ENCODE assay signal across 21 cellular contexts in genomic region chr4:18754180-18754579, GRCh38.
"Had no signal": no experiment of that assay in that cellular context is flagged by ENCODE, and none has a peak within 500 bp of the region (broad histone marks: within the 10 kb centered on the region; RNA-seq: fewer than 3 reads in every experiment).

No MANE protein-coding gene starts in this region.

- ATAC-seq: activated CD8-positive, alpha-beta T cell treated with anti-CD3 and anti-CD28 coated beads, Interleukin-2, amount 10 ng/mL, durations not matched to agents 7 days and 5 days; effector memory CD8-positive, alpha-beta T cell; gastrocnemius medialis; left lung; naive thymus-derived CD8-positive, alpha-beta T cell; right cardiac atrium; stimulated activated naive CD8-positive, alpha-beta T cell treated with anti-CD3 and anti-CD28 coated beads, Interleukin-15, Interleukin-2, amounts not matched to agents 100 U/mL and 50 U/mL, for 24 hours; T-cell; upper lobe of right lung had no signal

- H3K27ac ChIP-seq: esophagus muscularis mucosa, gastrocnemius medialis, left lung, upper lobe of right lung, WERI-Rb-1 had no signal

- H3K9me3 ChIP-seq: gastrocnemius medialis, upper lobe of right lung had no signal

- H3K4me1 ChIP-seq: esophagus muscularis mucosa, gastrocnemius medialis, left lung, upper lobe of right lung had no signal

- H3K27me3 ChIP-seq: esophagus muscularis mucosa, gastrocnemius medialis, left lung, upper lobe of right lung had no signal

- DNase-seq: activated CD4-positive, alpha-beta T cell treated with anti-CD3 and anti-CD28 coated beads for 1 hour; activated CD4-positive, alpha-beta T cell treated with anti-CD3 and anti-CD28 coated beads, Interleukin-2, amount 50 U/mL, for 1 hour; activated CD8-positive, alpha-beta T cell treated with anti-CD3 and anti-CD28 coated beads, Interleukin-2, amount 10 ng/mL, durations not matched to agents 7 days and 5 days; activated gamma-delta T cell treated with Interleukin-2 at 50 U/mL for 16 hours; activated T-cell treated with anti-CD3 and anti-CD28 coated beads, Interleukin-2, amount 50 U/mL, for 1 hour; aorta; caudate nucleus; effector memory CD8-positive, alpha-beta T cell; gastrocnemius medialis; head of caudate nucleus; hypothalamus; left lung; naive thymus-derived CD8-positive, alpha-beta T cell; right cardiac atrium; stimulated activated CD4-positive, alpha-beta T cell treated with anti-CD3 and anti-CD28 coated beads, Interleukin-4, amount 100 ng/mL, for 24 hours; stimulated activated naive CD8-positive, alpha-beta T cell treated with anti-CD3 and anti-CD28 coated beads, Interleukin-15, Interleukin-2, amounts not matched to agents 100 U/mL and 50 U/mL, for 24 hours; T-cell; upper lobe of right lung; WERI-Rb-1 had no signal

- H3K4me3 ChIP-seq: esophagus muscularis mucosa, gastrocnemius medialis, left lung, lung, upper lobe of right lung had no signal

- H3K36me3 ChIP-seq: esophagus muscularis mucosa, gastrocnemius medialis, left lung, upper lobe of right lung, WERI-Rb-1 had no signal
